In genomic region chr1:233610628-233611027, GRCh38 we compare ENCODE assay signal across 26 cellular contexts.
"Had no signal": no experiment of that assay in that cellular context is flagged by ENCODE, and none has a peak within 500 bp of the region (broad histone marks: within the 10 kb centered on the region; RNA-seq: fewer than 3 reads in every experiment).

No MANE protein-coding gene starts in this region.

- H3K4me3 ChIP-seq: stomach, suprapubic skin, testis, thoracic aorta, thyroid gland, tibial artery, tibial nerve, transverse colon, upper lobe of left lung, upper lobe of right lung, uterus, vagina had no signal

- H3K27me3 ChIP-seq: testis, thyroid gland, uterus, vagina had no signal

- H3K36me3 ChIP-seq: stomach, suprapubic skin, thoracic aorta, thyroid gland, tibial artery, tibial nerve, transverse colon, upper lobe of left lung, upper lobe of right lung, uterus, vagina had no signal

- FAIRE-seq: urothelium cell line had no signal

- ATAC-seq: stimulated activated effector memory CD8-positive, alpha-beta T cell treated with anti-CD3 and anti-CD28 coated beads, Interleukin-12 subunit alpha, Interleukin-12 subunit beta, amount 100 ng/mL, for 72 hours; stimulated activated memory B cell treated with anti-CD40 and anti-IgM and Interleukin-4, amounts not matched to agents 10 μg/mL and 1 μg/mL and 100 μg/mL, for 72 hours; stimulated activated naive B cell treated with anti-CD40 and anti-IgM and Interleukin-4, amounts not matched to agents 10 μg/mL and 1 μg/mL and 100 μg/mL, for 72 hours; stimulated activated naive CD8-positive, alpha-beta T cell treated with anti-CD3 and anti-CD28 coated beads, Interleukin-15, amount 100 ng/mL, for 72 hours; stimulated activated naive CD8-positive, alpha-beta T cell treated with anti-CD3 and anti-CD28 coated beads, Interleukin-15, Interleukin-2, amounts not matched to agents 100 U/mL and 50 U/mL, for 24 hours; upper lobe of right lung had no signal

- DNase-seq: stimulated activated CD4-positive, alpha-beta T cell treated with anti-CD3 and anti-CD28 coated beads, Interleukin-2, amount 100 ng/mL, for 48 hours; stimulated activated CD4-positive, alpha-beta T cell treated with anti-CD3 and anti-CD28 coated beads, Interleukin-4, amount 100 ng/mL, for 1 hour; stimulated activated CD4-positive, alpha-beta T cell treated with anti-CD3 and anti-CD28 coated beads, Interleukin-4, amount 100 ng/mL, for 24 hours; stimulated activated CD4-positive, alpha-beta T cell treated with anti-CD3 and anti-CD28 coated beads, Interleukin-4, amount 100 ng/mL, for 4 hours; stimulated activated CD8-positive, alpha-beta memory T cell treated with anti-CD3 and anti-CD28 coated beads, Interleukin-4, amount 100 ng/mL, for 48 hours; stimulated activated naive B cell treated with anti-CD40 and anti-IgM and Interleukin-4, amounts not matched to agents 10 μg/mL and 1 μg/mL and 100 μg/mL, for 72 hours; stimulated activated naive CD4-positive, alpha-beta T cell; stimulated activated naive CD4-positive, alpha-beta T cell treated with Interleukin-2 at 50 U/mL for 16 hours; stimulated activated naive CD8-positive, alpha-beta T cell treated with anti-CD3 and anti-CD28 coated beads, Interleukin-15, amount 100 ng/mL, for 72 hours; stimulated activated naive CD8-positive, alpha-beta T cell treated with anti-CD3 and anti-CD28 coated beads, Interleukin-15, Interleukin-2, amounts not matched to agents 100 U/mL and 50 U/mL, for 24 hours; stomach; substantia nigra; testis; thyroid gland; tibial artery; transverse colon; upper lobe of left lung; upper lobe of right lung; uterus had no signal

- H3K27ac ChIP-seq: stomach, suprapubic skin, testis, thoracic aorta, thyroid gland, tibial artery, tibial nerve, transverse colon, upper lobe of left lung, upper lobe of right lung, uterus, vagina had no signal

- H3K9me3 ChIP-seq: stomach, suprapubic skin, testis, thoracic aorta, thyroid gland, tibial artery, tibial nerve, transverse colon, upper lobe of left lung, upper lobe of right lung, uterus, vagina had no signal

- H3K4me1 ChIP-seq: testis, upper lobe of right lung, uterus had no signal
